ENCODE assay signal across 23 cellular contexts in genomic region chr14:96202441-96203094, GRCh38. TPM values are rescaled to one million over a fixed set of nuclear protein-coding genes. Genes with fewer than 3 reads are reported as not detected.
"Had no signal": no experiment of that assay in that cellular context is flagged by ENCODE, and none has a peak within 500 bp of the region (broad histone marks: within the 10 kb centered on the region; RNA-seq: fewer than 3 reads in every experiment).

No MANE protein-coding gene starts in this region.

- DNase-seq: activated CD4-positive, alpha-beta T cell treated with anti-CD3 and anti-CD28 coated beads, Interleukin-2, amount 10 ng/mL, durations not matched to agents 7 days and 5 days; activated CD8-positive, alpha-beta memory T cell treated with anti-CD3 and anti-CD28 coated beads, Interleukin-2, amount 50 U/mL, for 4 hours; activated CD8-positive, alpha-beta T cell treated with anti-CD3 and anti-CD28 coated beads, Interleukin-2, amount 10 ng/mL, durations not matched to agents 7 days and 5 days; activated effector memory CD4-positive, alpha-beta T cell treated with anti-CD3 and anti-CD28 coated beads, Interleukin-2, amount 50 U/mL, for 16 hours; activated naive CD4-positive, alpha-beta T cell treated with anti-CD3 and anti-CD28 coated beads, Interleukin-2, amount 50 U/mL, for 16 hours; activated T-cell treated with anti-CD3 and anti-CD28 coated beads, Interleukin-2, amount 50 U/mL, for 4 hours; effector CD8-positive, alpha-beta T cell; heart right ventricle; mesendoderm; naive thymus-derived CD4-positive, alpha-beta T cell; ovary; psoas muscle; stimulated activated CD4-positive, alpha-beta T cell treated with anti-CD3 and anti-CD28 coated beads, Interleukin-2, amount 100 ng/mL, for 48 hours; stimulated activated naive CD8-positive, alpha-beta T cell treated with anti-CD3 and anti-CD28 coated beads, Interleukin-15, amount 100 ng/mL, for 72 hours; T-helper 1 cell; T-helper 9 cell; transverse colon had no signal

- H3K36me3 ChIP-seq: cardiac muscle cell, esophagus muscularis mucosa, heart right ventricle, ovary, suprapubic skin, transverse colon had no signal

- H3K27me3 ChIP-seq: cardiac muscle cell, esophagus muscularis mucosa, ovary, suprapubic skin, transverse colon had no signal

- H3K27ac ChIP-seq: cardiac muscle cell, heart right ventricle, ovary, psoas muscle, suprapubic skin, transverse colon had no signal

- H3K9me3 ChIP-seq: esophagus muscularis mucosa, heart right ventricle, ovary, psoas muscle, suprapubic skin, transverse colon had no signal

- ATAC-seq: activated CD8-positive, alpha-beta T cell treated with anti-CD3 and anti-CD28 coated beads, Interleukin-2, amount 10 ng/mL, durations not matched to agents 7 days and 5 days; activated T-cell treated with anti-CD3 and anti-CD28 coated beads, Interleukin-2, amount 50 U/mL, for 4 hours; heart right ventricle; naive thymus-derived CD4-positive, alpha-beta T cell; psoas muscle; right cardiac atrium; stimulated activated naive CD8-positive, alpha-beta T cell treated with anti-CD3 and anti-CD28 coated beads, Interleukin-15, amount 100 ng/mL, for 72 hours had no signal

- H3K4me1 ChIP-seq: psoas muscle had no signal

- H3K4me3 ChIP-seq: cardiac muscle cell, esophagus muscularis mucosa, heart right ventricle, ovary, psoas muscle, suprapubic skin, transverse colon had no signal

RNA-seq across cellular contexts. Expression of gene BDKRB2, which starts 2.1 kb away (rescaled TPM):
- polyA plus RNA-seq: cardiac muscle cell had no signal

RNA-seq across cellular contexts. Expression of gene BDKRB1, which starts 53.4 kb away (rescaled TPM):
- polyA plus RNA-seq: cardiac muscle cell; endothelial cell of umbilical vein; liver; naive thymus-derived CD4-positive, alpha-beta T cell had no signal
